Comparison of ENCODE assay signal across 15 cellular contexts in genomic region chr2:210442869-210443268, GRCh38. TPM values are rescaled to one million over a fixed set of nuclear protein-coding genes. Genes with fewer than 3 reads are reported as not detected.
DNase-seq lines count a peak whose midpoint lies in the region; ATAC-seq, FAIRE-seq and TF ChIP-seq lines count a peak whose summit lies in the region.
"Had no signal": no experiment of that assay in that cellular context is flagged by ENCODE, and none has a peak within 500 bp of the region (broad histone marks: within the 10 kb centered on the region; RNA-seq: fewer than 3 reads in every experiment).

No MANE protein-coding gene starts in this region.

- H3K4me3 Mint-ChIP-seq in activated CD8-positive, alpha-beta memory T cell treated with anti-CD3 and anti-CD28 coated beads, Interleukin-2, amount 10 ng/mL, durations not matched to agents 7 days and 5 days: no peak overlapping the region
- H3K4me3 Mint-ChIP-seq: naive B cell had no signal

- TF ChIP-seq CTCF in H1 (IDR thresholded peaks at IDR 0.05; ENCODE audit: control extremely low read depth in 1 of 3, insufficient read depth in 1 of 3, low read depth in 1 of 3, low read length in 3 of 3): no peak

- H3K23me2 ChIP-seq in H1 (ENCODE audit: low read depth, low read length): no peaks in the 10 kb centered on the region

- CTCF ChIA-PET in H1 (lab: Charles Lee; ENCODE audit: partially characterized antibody): interaction anchor here (1.3 kb wide), 1 partner anchor 17 kb away, joined by 3 read pairs; no protein-coding TSS in a partner anchor
- CTCF ChIA-PET in activated CD8-positive, alpha-beta memory T cell treated with anti-CD3 and anti-CD28 coated beads, Interleukin-2, amount 10 ng/mL, durations not matched to agents 7 days and 5 days (lab: Charles Lee): interaction anchor here (1.3 kb wide), 1 partner anchor 19 kb away, joined by 3 read pairs; no protein-coding TSS in a partner anchor

- peaks cover 0 to under 1% of the 10 kb centered on the region in 2 experiments; a peak in 1 of 4 replicates for H3K79me2 ChIP-seq in H1 (ENCODE audit: control insufficient read depth in 1 of 2, insufficient read depth in 2 of 2, low read length in 2 of 2)

- no peak overlapping the region for H2AK5ac ChIP-seq in H1 (ENCODE audit: low read depth, low read length)

- H2BK12ac ChIP-seq in H1 (ENCODE audit: low read depth, low read length): no peak overlapping the region

- 0 out of 4 replicates have a peak, but pooled peaks cover 0 to 3% of the 10 kb centered on the region in 2 experiments for H3K9me3 ChIP-seq in H1 (ENCODE audit: insufficient read depth in 2 of 2, low read depth in 1 of 2, low read length in 1 of 2)
- peaks cover 3% of the 10 kb centered on the region for H3K9me3 ChIP-seq in MG63

- H3K36me3 ChIP-seq in H1 (ENCODE audit: control insufficient read depth in 2 of 4, insufficient read depth in 4 of 4, low read length in 3 of 4): peaks cover 0 to 4% (median under 1%) of the 10 kb centered on the region in 4 experiments; a peak in 3 of 8 replicates
- peaks cover 4% of the 10 kb centered on the region for H3K36me3 ChIP-seq in MG63

- no peak overlapping the region for H2BK15ac ChIP-seq in H1 (ENCODE audit: low read length)

- no peak overlapping the region for H2BK5ac ChIP-seq in H1 (ENCODE audit: low read depth, low read length)

- TF ChIP-seq EP300 in H1 (IDR thresholded peaks at IDR 0.05; ENCODE audit: borderline replicate concordance in 1 of 2, low read depth in 2 of 2, low read length in 2 of 2): peak in 1 of 2 experiments; percentile 73; a peak in 1 of 3 replicates

- H3K4me1 ChIP-seq in H1 (replicated peaks in 1 of 4; ENCODE audit: control insufficient read depth in 3 of 4, insufficient read depth in 4 of 4, low read length in 3 of 4): peaks cover 0 to 4% (median 0%) of the 10 kb centered on the region in 4 experiments; a peak in 2 of 7 replicates

- H3K4ac ChIP-seq in H1 (replicated peaks; ENCODE audit: insufficient read length, low read depth, low read length): no peak overlapping the region

- 46% methylated on average over 1 of the region's 1 CpG; no CpG with 5 or more reads in 1 of the 2 experiments for WGBS in H1 (ENCODE audit: extremely low coverage in 1 of 2, insufficient coverage in 1 of 2, insufficient read length in 1 of 2, insufficient replicate concordance in 2 of 2, low coverage in 1 of 2, low lambda C conversion rate in 2 of 2, missing lambda C conversion rate in 1 of 2), 2 experiments

- no peak for TF ChIP-seq RAD21 in H1 (IDR thresholded peaks at IDR 0.05 in 1 of 2, conservative IDR thresholded peaks at IDR 0.05 in 1 of 2; ENCODE audit: low read depth in 2 of 2, low read length in 2 of 2)

- H3K27ac Mint-ChIP-seq in activated CD8-positive, alpha-beta memory T cell treated with anti-CD3 and anti-CD28 coated beads, Interleukin-2, amount 10 ng/mL, durations not matched to agents 7 days and 5 days: no peak overlapping the region
- H3K27ac Mint-ChIP-seq in activated naive CD4-positive, alpha-beta T cell treated with anti-CD3 and anti-CD28 coated beads, Interleukin-2, amount 50 U/mL, for 72 hours: peak overlapping the region in 1 of 2 donors; percentile 90

- peak; percentile 10 for ATAC-seq in GM18505 (IDR thresholded peaks at IDR 0.05; ENCODE audit: unreplicated experiment)
- peak; percentile 26 for ATAC-seq in GM21528 (IDR thresholded peaks at IDR 0.05; ENCODE audit: low FRiP score, unreplicated experiment)
- ATAC-seq in HG03460 (IDR thresholded peaks at IDR 0.05; ENCODE audit: unreplicated experiment): peak; percentile 42
- no peak for ATAC-seq in activated CD8-positive, alpha-beta memory T cell treated with anti-CD3 and anti-CD28 coated beads, Interleukin-2, amount 10 ng/mL, durations not matched to agents 7 days and 5 days
- ATAC-seq in activated naive CD4-positive, alpha-beta T cell treated with anti-CD3 and anti-CD28 coated beads, Interleukin-2, amount 50 U/mL, for 72 hours: no peak
- ATAC-seq in Right ventricle myocardium superior (ENCODE audit: poor library complexity): no peak
- ATAC-seq: heart right ventricle, SK-N-SH treated with all-trans-retinoic acid at 6 μM for 48 hours had no signal

- H3K56ac ChIP-seq in H1 (replicated peaks; ENCODE audit: insufficient read length, low read depth, low read length): no peak overlapping the region

- H3K4me3 ChIP-seq in H1 (ENCODE audit: extremely low read depth in 1 of 4, insufficient read depth in 2 of 4, low read depth in 3 of 4, low read length in 4 of 4) (no peak overlapping the region), MG63 (no peak overlapping the region)
- H3K4me3 ChIP-seq: heart right ventricle, left ventricle myocardium inferior had no signal

- H3K36me3 Mint-ChIP-seq in activated CD8-positive, alpha-beta memory T cell treated with anti-CD3 and anti-CD28 coated beads, Interleukin-2, amount 10 ng/mL, durations not matched to agents 7 days and 5 days: peaks cover 29% of the 10 kb centered on the region
- H3K36me3 Mint-ChIP-seq in activated naive CD4-positive, alpha-beta T cell treated with anti-CD3 and anti-CD28 coated beads, Interleukin-2, amount 50 U/mL, for 72 hours: peaks cover 16 to 25% of the 10 kb centered on the region in 2 donors

- peaks cover 6% of the 10 kb centered on the region for H3K9me3 Mint-ChIP-seq in activated CD8-positive, alpha-beta memory T cell treated with anti-CD3 and anti-CD28 coated beads, Interleukin-2, amount 10 ng/mL, durations not matched to agents 7 days and 5 days (ENCODE audit: low read depth)
- H3K9me3 Mint-ChIP-seq in activated naive CD4-positive, alpha-beta T cell treated with anti-CD3 and anti-CD28 coated beads, Interleukin-2, amount 50 U/mL, for 72 hours: peaks cover 2 to 7% of the 10 kb centered on the region in 2 donors

- H4K8ac ChIP-seq in H1 (ENCODE audit: extremely low read depth, insufficient read depth, low read length): no peak overlapping the region

- no peaks in the 10 kb centered on the region for H3K79me1 ChIP-seq in H1 (ENCODE audit: low read depth, low read length)

- H3K27me3 ChIP-seq in H1 (replicated peaks in 1 of 4; ENCODE audit: control insufficient read depth in 3 of 4, extremely low read depth in 1 of 4, insufficient read depth in 3 of 4, low read length in 3 of 4) (no peaks in the 10 kb centered on the region), MG63 (no peaks in the 10 kb centered on the region)
- H3K27me3 ChIP-seq: heart right ventricle had no signal

- no peak for DNase-seq in H1 (ENCODE audit: low read depth in 1 of 2, low spot score in 2 of 2)
- no peak for DNase-seq in activated CD8-positive, alpha-beta memory T cell treated with anti-CD3 and anti-CD28 coated beads, Interleukin-2, amount 10 ng/mL, durations not matched to agents 7 days and 5 days
- no peak for DNase-seq in activated naive CD4-positive, alpha-beta T cell treated with anti-CD3 and anti-CD28 coated beads, Interleukin-2, amount 50 U/mL, for 72 hours (ENCODE audit: low spot score in 2 of 2)
- DNase-seq in Right ventricle myocardium superior: no peak
- no peak for DNase-seq in MG63
- DNase-seq: activated CD4-positive, alpha-beta T cell treated with anti-CD3 and anti-CD28 coated beads for 1 hour; heart right ventricle; left ventricle myocardium inferior; naive B cell; NCI-H2171 had no signal

- no peak overlapping the region for H2BK20ac ChIP-seq in H1 (ENCODE audit: low read length)

- intact Hi-C loops in Right ventricle myocardium superior (cut with DNase I): no loop called here

- H3K23ac ChIP-seq in H1 (ENCODE audit: insufficient read length): no peak overlapping the region

- no peak overlapping the region for H3K18ac ChIP-seq in H1 (ENCODE audit: extremely low read depth, low read length)

- no peak overlapping the region for H2BK120ac ChIP-seq in H1 (replicated peaks; ENCODE audit: low read depth, low read length)

- no peak overlapping the region; a peak in 1 of 4 replicates for H3K4me2 ChIP-seq in H1 (ENCODE audit: insufficient read depth in 1 of 2, low read depth in 2 of 2, low read length in 2 of 2)

- peak; percentile 39 for FAIRE-seq in H1 (lab: Jason Lieb, UNC)

- no peak overlapping the region for H4K5ac ChIP-seq in H1 (ENCODE audit: insufficient read length, low read depth, low read length)

- H3K9ac ChIP-seq in H1 (replicated peaks in 1 of 4; ENCODE audit: extremely low read depth in 1 of 4, low read depth in 3 of 4, low read length in 3 of 4): no peak overlapping the region

- POLR2A ChIA-PET in H1 (lab: Charles Lee; ENCODE audit: partially characterized antibody): no interaction called here

- no peak overlapping the region for H2AFZ ChIP-seq in H1 (ENCODE audit: low read length)

- H4K20me1 ChIP-seq in H1 (replicated peaks in 1 of 2; ENCODE audit: control insufficient read depth in 1 of 2, insufficient read depth in 2 of 2, low read length in 2 of 2): peaks cover 3 to 5% of the 10 kb centered on the region in 2 experiments

- TF ChIP-seq POLR2A in GM18505 (IDR thresholded peaks at IDR 0.05; ENCODE audit: borderline replicate concordance, extremely low read depth, insufficient read depth, insufficient read length) (no peak), H1 (IDR thresholded peaks at IDR 0.05; ENCODE audit: control extremely low read depth in 1 of 2, low read depth in 2 of 2, low read length in 2 of 2) (no peak)

- H4K91ac ChIP-seq in H1 (replicated peaks; ENCODE audit: insufficient read length, low read length): no peak overlapping the region

- H3K27ac ChIP-seq in H1 (ENCODE audit: low read depth, low read length): no peak overlapping the region
- H3K27ac ChIP-seq: epithelial cell of prostate, heart right ventricle, left ventricle myocardium inferior had no signal

- H3K14ac ChIP-seq in H1 (ENCODE audit: insufficient read length): no peak overlapping the region

- H3K27me3 Mint-ChIP-seq in activated CD8-positive, alpha-beta memory T cell treated with anti-CD3 and anti-CD28 coated beads, Interleukin-2, amount 10 ng/mL, durations not matched to agents 7 days and 5 days: no peaks in the 10 kb centered on the region
- H3K27me3 Mint-ChIP-seq: naive B cell had no signal

- H3K4me1 Mint-ChIP-seq in activated CD8-positive, alpha-beta memory T cell treated with anti-CD3 and anti-CD28 coated beads, Interleukin-2, amount 10 ng/mL, durations not matched to agents 7 days and 5 days: peaks cover 16% of the 10 kb centered on the region

RNA-seq across cellular contexts. Expression of gene LANCL1, which starts 33.7 kb away (rescaled TPM):
- total RNA-seq in H1 (2021; fragmentation: NEBNext Ultra II Directional; extraction: Animal tissue kit (Norgen Biotek cat#: 25700)): 46.4 and 48.7 TPM in 2 replicates
- polyA plus RNA-seq in H1 (2011; rRNA removed): 24.0 and 26.2 TPM in 2 replicates
- polyA plus RNA-seq in H1 (2011; cell fraction: cytosol; rRNA removed): 30.2 TPM
- 23.1 TPM for polyA plus RNA-seq in H1 (2011; cell fraction: nucleus; rRNA removed)
- 23.1 to 32.7 TPM (median 28.8 TPM) in 4 replicates for polyA plus RNA-seq in H1 (2012, experiment 1 of 2)
- polyA plus RNA-seq in H1 (2012, experiment 2 of 2): 2.0 TPM
- 20.6 TPM for polyA plus RNA-seq in H1 (2013, experiment 1 of 2)
- 20.6 TPM for polyA plus RNA-seq in H1 (2013, experiment 2 of 2)
- polyA minus RNA-seq in H1 (2011; rRNA and poly(A)+ RNA removed): 83.2 and 111 TPM in 2 replicates
- polyA minus RNA-seq in H1 (2011; cell fraction: cytosol; rRNA and poly(A)+ RNA removed): 30.6 TPM
- 27.7 TPM for polyA minus RNA-seq in H1 (2011; cell fraction: nucleus; rRNA and poly(A)+ RNA removed)
- total RNA-seq in activated CD8-positive, alpha-beta memory T cell treated with anti-CD3 and anti-CD28 coated beads, Interleukin-2, amount 10 ng/mL, durations not matched to agents 7 days and 5 days: 10 to 100 TPM; 34.7 to 37.9 TPM
- 10 to 100 TPM; 25.9 to 50.7 TPM for total RNA-seq in activated naive CD4-positive, alpha-beta T cell treated with anti-CD3 and anti-CD28 coated beads, Interleukin-2, amount 50 U/mL, for 72 hours
- 50.3 TPM for total RNA-seq in Right ventricle myocardium superior
- total RNA-seq in MG63 (2014; rRNA removed; shearing (Covaris generic); ENCODE audit: low replicate concordance): 47.5 and 70.8 TPM in 2 replicates

Comparison
In these comparisons a context has a peak if more than half of its experiments do, and no peak if none do; other contexts are left out.
1. ATAC-seq: peak in GM18505 (single experiment), GM21528 (single experiment) and HG03460 (single experiment); none in activated CD8-positive, alpha-beta memory T cell treated with anti-CD3 and anti-CD28 coated beads, Interleukin-2, amount 10 ng/mL, durations not matched to agents 7 days and 5 days (single experiment), activated naive CD4-positive, alpha-beta T cell treated with anti-CD3 and anti-CD28 coated beads, Interleukin-2, amount 50 U/mL, for 72 hours (0 of 2) and Right ventricle myocardium superior (single experiment).